Comparison of ENCODE assay signal across 8 cellular contexts in genomic region chr15:90001683-90002427, GRCh38. TPM values are rescaled to one million over a fixed set of nuclear protein-coding genes. Genes with fewer than 3 reads are reported as not detected.
DNase-seq lines count a peak whose midpoint lies in the region; ATAC-seq and TF ChIP-seq lines count a peak whose summit lies in the region.

No MANE protein-coding gene starts in this region.

- H3K4me3 Mint-ChIP-seq in activated CD4-positive, alpha-beta T cell treated with anti-CD3 and anti-CD28 coated beads for 36 hours: peak overlapping the region; percentile 82

- H3K36me3 ChIP-seq in BJ (ENCODE audit: control insufficient read depth, insufficient read depth, low read length): no peaks in the 10 kb centered on the region
- H3K36me3 ChIP-seq in MM.1S (replicated peaks; ENCODE audit: insufficient read depth, low read length): no peaks in the 10 kb centered on the region
- no peaks in the 10 kb centered on the region for H3K36me3 ChIP-seq in colonic mucosa

- H3K4me3 ChIP-seq in BJ (ENCODE audit: low read depth, low read length) (peak overlapping the region; percentile 64), MM.1S (ENCODE audit: low read length) (peak overlapping the region; percentile 68), colonic mucosa (peak overlapping the region; percentile 82)

- CTCF ChIA-PET in BJ (lab: Yijun Ruan, JAX): no interaction called here
- CTCF ChIA-PET in activated CD4-positive, alpha-beta T cell treated with anti-CD3 and anti-CD28 coated beads for 36 hours (lab: Charles Lee): interaction anchor here (0.7 to 1.8 kb wide), 2 partner anchors 19 to 86 kb away, joined by 3 to 5 read pairs; no protein-coding TSS in a partner anchor

- no peaks in the 10 kb centered on the region for H3K27me3 Mint-ChIP-seq in activated CD4-positive, alpha-beta T cell treated with anti-CD3 and anti-CD28 coated beads for 36 hours

- H3K9me2 ChIP-seq in MM.1S (replicated peaks; ENCODE audit: insufficient read depth, low read length): no peaks in the 10 kb centered on the region

- H3K79me2 ChIP-seq in MM.1S (ENCODE audit: low read length): peaks cover 45% of the 10 kb centered on the region

- H3K9ac ChIP-seq in MM.1S (ENCODE audit: low read length) (peak overlapping the region; percentile 73), colonic mucosa (ENCODE audit: low read depth in 2 of 2, low read length in 2 of 2) (peak overlapping the region; percentile 65 to 92)

- no peaks in the 10 kb centered on the region for H3K9me3 ChIP-seq in MM.1S (replicated peaks; ENCODE audit: insufficient read depth, low read length)
- H3K9me3 ChIP-seq in colonic mucosa: no peaks in the 10 kb centered on the region

- TF ChIP-seq CTCF in BJ (IDR thresholded peaks at IDR 0.05; ENCODE audit: insufficient read depth, low read depth, low read length): no peak
- no peak for TF ChIP-seq CTCF in MM.1S (IDR thresholded peaks at IDR 0.05; ENCODE audit: low read length)
- no peak for TF ChIP-seq CTCF in colonic mucosa (IDR thresholded peaks at IDR 0.05)

- H3K9me3 Mint-ChIP-seq in activated CD4-positive, alpha-beta T cell treated with anti-CD3 and anti-CD28 coated beads for 36 hours (ENCODE audit: low read depth): no peaks in the 10 kb centered on the region

- H3K4me1 ChIP-seq in MM.1S (ENCODE audit: low read length) (peaks cover 8% of the 10 kb centered on the region; the same call in 1 of the 2 replicates), colonic mucosa (peaks cover 29% of the 10 kb centered on the region)

- intact Hi-C loops in activated CD4-positive, alpha-beta T cell treated with anti-CD3 and anti-CD28 coated beads for 36 hours (cut with DNase I, micrococcal nuclease): loop anchor here (1.0 to 5.0 kb wide), 6 partner anchors 36 to 230 kb away; partner anchors contain the start of genes AP3S2 (in 1 of the 2), CIB1 (in 1 of the 2) and GDPGP1 (in 1 of the 2)
- intact Hi-C loops in colonic mucosa (cut with DNase I): no loop called here

- ATAC-seq in GM19351 (IDR thresholded peaks at IDR 0.05; ENCODE audit: unreplicated experiment): peak; percentile 43
- peak; percentile 27 for ATAC-seq in activated CD4-positive, alpha-beta T cell treated with anti-CD3 and anti-CD28 coated beads for 36 hours

- H3K27me3 ChIP-seq in BJ (ENCODE audit: control insufficient read depth, insufficient read depth, low read length) (no peaks in the 10 kb centered on the region), MM.1S (replicated peaks; ENCODE audit: insufficient read depth, low read length) (no peaks in the 10 kb centered on the region), colonic mucosa (no peaks in the 10 kb centered on the region)

- peaks cover 61% of the 10 kb centered on the region for H3K4me1 Mint-ChIP-seq in activated CD4-positive, alpha-beta T cell treated with anti-CD3 and anti-CD28 coated beads for 36 hours

- H2AFZ ChIP-seq in MM.1S (ENCODE audit: low read length): no peak overlapping the region

- H3K4me2 ChIP-seq in MM.1S (ENCODE audit: low read depth, low read length): 0 out of 2 replicates have a peak overlapping the region, but pooled peaks have one; percentile 52

- H3K27ac ChIP-seq in MM.1S (ENCODE audit: low read length) (peak overlapping the region; percentile 30; the same call in 1 of the 2 replicates), colonic mucosa (peak overlapping the region; percentile 93)

- H3F3A ChIP-seq in MM.1S (ENCODE audit: insufficient read depth, low read length): peaks cover 13% of the 10 kb centered on the region; the same call in 1 of the 2 replicates

- no peaks in the 10 kb centered on the region for H4K20me1 ChIP-seq in MM.1S (ENCODE audit: insufficient read depth, low read length)

- DNase-seq in BJ (ENCODE audit: low read depth) (no peak), MM.1S (peak; percentile 74), colonic mucosa (peak; percentile 78), left kidney (ENCODE audit: low read depth, low spot score) (peak; percentile 83), NCI-H2107 treated with DMSO at 0.1 percent for 48 hours (lab: John Stamatoyannopoulos, UW; ENCODE audit: unreplicated experiment) (no peak)
- DNase-seq in activated CD4-positive, alpha-beta T cell treated with anti-CD3 and anti-CD28 coated beads for 36 hours: peak; percentile 77
- peak; percentile 67 to 72 for DNase-seq in stimulated activated CD4-positive, alpha-beta T cell treated with anti-CD3 and anti-CD28 coated beads, Interleukin-4, amount 100 ng/mL, for 4 hours

- peaks cover 14% of the 10 kb centered on the region for H3K36me3 Mint-ChIP-seq in activated CD4-positive, alpha-beta T cell treated with anti-CD3 and anti-CD28 coated beads for 36 hours (ENCODE audit: low read depth)

- H3K27ac Mint-ChIP-seq in activated CD4-positive, alpha-beta T cell treated with anti-CD3 and anti-CD28 coated beads for 36 hours: peak overlapping the region; percentile 88

- POLR2A ChIA-PET in BJ (lab: Charles Lee): no interaction called here
- POLR2A ChIA-PET in activated CD4-positive, alpha-beta T cell treated with anti-CD3 and anti-CD28 coated beads for 36 hours (lab: Charles Lee): no interaction called here

RNA-seq across cellular contexts. Expression of gene ZNF710, which starts 0.7 kb away (rescaled TPM):
- polyA plus RNA-seq in BJ (2011; rRNA removed): 2.0 and 2.1 TPM in 2 replicates
- polyA minus RNA-seq in BJ (2011; rRNA and poly(A)+ RNA removed): 5.4 and 5.9 TPM in 2 replicates
- total RNA-seq in activated CD4-positive, alpha-beta T cell treated with anti-CD3 and anti-CD28 coated beads for 36 hours: 10 to 100 TPM; 22.8 to 34.9 TPM
- total RNA-seq in colonic mucosa: 10 to 100 TPM; 35.0 to 43.7 TPM

Comparison
In these comparisons a context has a peak if more than half of its experiments do, and no peak if none do; other contexts are left out.
1. DNase-seq: peak in MM.1S (single experiment), activated CD4-positive, alpha-beta T cell treated with anti-CD3 and anti-CD28 coated beads for 36 hours (single experiment), colonic mucosa (single experiment), left kidney (single experiment) and stimulated activated CD4-positive, alpha-beta T cell treated with anti-CD3 and anti-CD28 coated beads, Interleukin-4, amount 100 ng/mL, for 4 hours (2 of 2); none in BJ (single experiment) and NCI-H2107 treated with DMSO at 0.1 percent for 48 hours (single experiment).
2. Peak in every context shown above with its lines, with median percentiles within 50 percentile points of each other: H3K4me3 ChIP-seq.